Comparison of ENCODE assay signal across 16 cellular contexts in the genomic region with DNA sequence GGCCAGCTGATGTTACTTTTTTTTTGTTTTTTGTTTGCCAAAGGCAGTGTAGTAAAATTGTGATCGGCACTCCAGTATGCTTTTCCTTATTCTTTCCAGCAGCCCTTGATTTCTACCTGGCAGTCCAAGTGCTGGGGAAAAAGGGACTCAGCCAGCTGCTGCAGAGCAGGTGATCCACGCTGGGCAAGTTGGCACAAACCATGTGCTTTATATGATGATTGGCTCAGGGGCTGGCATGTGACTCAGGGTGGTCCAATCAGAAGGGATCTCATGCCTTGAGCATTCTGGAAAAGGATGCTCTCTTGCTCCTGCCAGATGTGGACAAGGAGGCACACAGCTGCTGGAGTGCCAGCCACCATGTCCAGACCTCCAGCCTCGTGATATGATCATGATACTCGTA.
"Had no signal": no experiment of that assay in that cellular context is flagged by ENCODE, and none has a peak within 500 bp of the region (broad histone marks: within the 10 kb centered on the region; RNA-seq: fewer than 3 reads in every experiment).

No MANE protein-coding gene starts in this region.

- H3K9me3 ChIP-seq: tibial nerve, uterus had no signal

- DNase-seq: activated CD4-positive, alpha-beta memory T cell treated with anti-CD3 and anti-CD28 coated beads, Interleukin-2, amount 10 ng/mL, durations not matched to agents 7 days and 5 days; activated CD4-positive, alpha-beta T cell treated with anti-CD3 and anti-CD28 coated beads for 4 hours; activated effector memory CD4-positive, alpha-beta T cell treated with anti-CD3 and anti-CD28 coated beads, Interleukin-2, amount 50 U/mL, for 16 hours; activated T-cell treated with anti-CD3 and anti-CD28 coated beads, Interleukin-2, amount 50 U/mL, for 4 hours; islet precursor cell; mesendoderm; stimulated activated CD4-positive, alpha-beta T cell treated with anti-CD3 and anti-CD28 coated beads, Interleukin-15, amount 100 ng/mL, for 24 hours; stimulated activated CD4-positive, alpha-beta T cell treated with anti-CD3 and anti-CD28 coated beads, Interleukin-4, amount 100 ng/mL, for 1 hour; stimulated activated naive CD4-positive, alpha-beta T cell; substantia nigra; uterus; WERI-Rb-1 had no signal

- H3K4me3 ChIP-seq: right atrium auricular region, skin epidermis, tibial nerve, uterus had no signal

- H3K27ac ChIP-seq: right atrium auricular region, skin epidermis, tibial nerve, uterus, WERI-Rb-1 had no signal

- ATAC-seq: activated naive CD4-positive, alpha-beta T cell treated with anti-CD3 and anti-CD28 coated beads, Interleukin-2, amount 50 U/mL, for 72 hours; activated T-cell treated with anti-CD3 and anti-CD28 coated beads, Interleukin-2, amount 50 U/mL, for 4 hours had no signal

- H3K36me3 ChIP-seq: right atrium auricular region, tibial nerve, uterus, WERI-Rb-1 had no signal

- H3K4me1 ChIP-seq: uterus had no signal

- H3K27me3 ChIP-seq: right atrium auricular region, tibial nerve, uterus had no signal
